1 cellular context compared by ENCODE assay signal in the genomic region with DNA sequence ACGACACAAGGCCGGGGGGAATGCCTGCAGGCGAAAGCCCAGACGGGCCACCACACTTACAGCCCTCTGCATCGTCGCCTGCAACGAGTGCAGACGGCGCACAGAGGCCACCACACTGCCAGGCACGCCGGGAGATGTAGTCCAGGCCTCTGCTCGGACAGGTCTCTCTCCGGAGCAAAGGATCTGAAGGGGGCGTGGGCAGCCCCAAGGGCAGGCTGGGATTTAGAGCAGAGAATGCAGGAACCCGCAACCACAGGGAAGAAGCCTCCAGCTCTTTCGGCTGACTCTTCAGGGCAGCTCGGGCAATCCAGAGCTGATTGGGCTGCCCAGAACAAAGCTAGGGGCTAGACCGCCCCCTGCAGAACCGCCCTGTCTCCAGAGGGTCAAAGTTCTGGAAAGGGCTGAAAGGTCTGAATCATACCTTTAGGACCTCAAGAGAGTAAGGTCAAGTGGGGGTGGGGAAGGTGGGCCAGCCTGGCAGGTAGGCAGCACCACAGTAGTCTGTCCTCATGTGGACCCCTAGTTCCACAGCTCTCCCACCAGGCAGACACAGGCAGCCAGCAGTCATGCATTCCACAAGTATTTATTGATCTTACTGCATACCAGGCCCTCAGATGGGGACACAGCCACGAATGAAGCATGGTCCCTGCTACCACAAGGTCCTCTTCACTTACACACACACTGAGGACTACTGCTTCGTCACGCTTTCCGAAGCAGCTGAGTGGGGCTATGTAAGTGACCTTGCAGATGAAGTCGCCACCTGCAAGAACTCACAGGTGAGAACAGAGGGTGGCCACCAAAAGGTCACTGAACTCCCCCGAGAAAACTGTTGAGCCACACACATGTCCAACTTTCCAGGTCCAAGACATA.
TF ChIP-seq lines count a peak whose summit lies in the region.

AMT (minus strand) TSS at position 95 of the 870 bp plus-strand sequence; CDS start at position 72, 23 bp downstream.

TF ChIP-seq in HepG2, 621 proteins besides CTCF, POLR2A, EP300 and RAD21 (continued from another document and continues in another):
- TF ChIP-seq, protein P1, sequence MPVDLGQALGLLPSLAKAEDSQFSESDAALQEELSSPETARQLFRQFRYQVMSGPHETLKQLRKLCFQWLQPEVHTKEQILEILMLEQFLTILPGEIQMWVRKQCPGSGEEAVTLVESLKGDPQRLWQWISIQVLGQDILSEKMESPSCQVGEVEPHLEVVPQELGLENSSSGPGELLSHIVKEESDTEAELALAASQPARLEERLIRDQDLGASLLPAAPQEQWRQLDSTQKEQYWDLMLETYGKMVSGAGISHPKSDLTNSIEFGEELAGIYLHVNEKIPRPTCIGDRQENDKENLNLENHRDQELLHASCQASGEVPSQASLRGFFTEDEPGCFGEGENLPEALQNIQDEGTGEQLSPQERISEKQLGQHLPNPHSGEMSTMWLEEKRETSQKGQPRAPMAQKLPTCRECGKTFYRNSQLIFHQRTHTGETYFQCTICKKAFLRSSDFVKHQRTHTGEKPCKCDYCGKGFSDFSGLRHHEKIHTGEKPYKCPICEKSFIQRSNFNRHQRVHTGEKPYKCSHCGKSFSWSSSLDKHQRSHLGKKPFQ (CRISPR knock-in tag; IDR thresholded peaks at IDR 0.05; ENCODE audit: insufficient replicate concordance) = no peak
- TF ChIP-seq ZNF343 (CRISPR knock-in tag; IDR thresholded peaks at IDR 0.05) (no peak; the same call in 1 of the 2 replicates), SPEN (CRISPR knock-in tag; IDR thresholded peaks at IDR 0.05; ENCODE audit: low read depth) (no peak), RARA (CRISPR knock-in tag; IDR thresholded peaks at IDR 0.05) (peak; percentile 71), ZNF251 (CRISPR knock-in tag; IDR thresholded peaks at IDR 0.05) (no peak), ZKSCAN5 (CRISPR knock-in tag; IDR thresholded peaks at IDR 0.05) (no peak), ZNF7 (CRISPR knock-in tag; IDR thresholded peaks at IDR 0.05) (no peak), AGO1 (IDR thresholded peaks at IDR 0.05; ENCODE audit: low read depth, low read length, poor library complexity, severe bottlenecking) (peak; percentile 79), EZH2 (conservative IDR thresholded peaks at IDR 0.05; ENCODE audit: low read depth, low read length) (no peak), NBN (conservative IDR thresholded peaks at IDR 0.05) (no peak), RFX3 (CRISPR knock-in tag; IDR thresholded peaks at IDR 0.05) (no peak), BCLAF1 (IDR thresholded peaks at IDR 0.05) (no peak), ZBTB10 (CRISPR knock-in tag; IDR thresholded peaks at IDR 0.05; ENCODE audit: borderline replicate concordance) (no peak), ZSCAN29 (CRISPR knock-in tag; conservative IDR thresholded peaks at IDR 0.05) (0 out of 2 replicates have a peak, but pooled peaks have one; percentile 32), ZNF138 (CRISPR knock-in tag; IDR thresholded peaks at IDR 0.05; ENCODE audit: low read depth) (no peak), ZNF598 (CRISPR knock-in tag; IDR thresholded peaks at IDR 0.05; ENCODE audit: borderline replicate concordance) (no peak), ZNF607 (CRISPR knock-in tag; IDR thresholded peaks at IDR 0.05; ENCODE audit: borderline replicate concordance) (no peak), TFAP4 (IDR thresholded peaks at IDR 0.05; ENCODE audit: borderline replicate concordance, low read depth) (no peak), MLLT10 (CRISPR knock-in tag; IDR thresholded peaks at IDR 0.05) (no peak), PAX8 (CRISPR knock-in tag; IDR thresholded peaks at IDR 0.05; ENCODE audit: borderline replicate concordance) (no peak; the same call in 1 of the 2 replicates), ZNF451 (CRISPR knock-in tag; IDR thresholded peaks at IDR 0.05) (no peak), SMYD3 (CRISPR knock-in tag; IDR thresholded peaks at IDR 0.05) (no peak), SSRP1 (CRISPR knock-in tag; IDR thresholded peaks at IDR 0.05) (peak; percentile 62; the same call in 1 of the 2 replicates), ZNF460 (CRISPR knock-in tag; IDR thresholded peaks at IDR 0.05; ENCODE audit: borderline replicate concordance) (no peak), ZNF670 (CRISPR knock-in tag; IDR thresholded peaks at IDR 0.05; ENCODE audit: borderline replicate concordance) (no peak), TOE1 (CRISPR knock-in tag; IDR thresholded peaks at IDR 0.05) (no peak), ZNF432 (CRISPR knock-in tag; IDR thresholded peaks at IDR 0.05; ENCODE audit: borderline replicate concordance) (no peak), HINFP (CRISPR knock-in tag; IDR thresholded peaks at IDR 0.05; ENCODE audit: low read depth) (no peak; the same call in 1 of the 2 replicates), REPIN1 (CRISPR knock-in tag; IDR thresholded peaks at IDR 0.05; ENCODE audit: borderline replicate concordance, low read depth) (no peak), ZNF10 (CRISPR knock-in tag; IDR thresholded peaks at IDR 0.05; ENCODE audit: borderline replicate concordance, low read depth) (no peak), ZUFSP (CRISPR knock-in tag; IDR thresholded peaks at IDR 0.05; ENCODE audit: borderline replicate concordance) (no peak), SMAD9 (CRISPR knock-in tag; IDR thresholded peaks at IDR 0.05) (no peak), ZNF660 (CRISPR knock-in tag; IDR thresholded peaks at IDR 0.05; ENCODE audit: borderline replicate concordance, low read depth) (no peak), HNRNPH1 (optimal IDR thresholded peaks at IDR 0.05; ENCODE audit: low read depth, low read length) (no peak), ZNF354B (CRISPR knock-in tag; IDR thresholded peaks at IDR 0.05) (0 out of 2 replicates have a peak, but pooled peaks have one; percentile 6), DR1 (CRISPR knock-in tag; IDR thresholded peaks at IDR 0.05) (peak; percentile 69; the same call in 1 of the 2 replicates), ZSCAN30 (CRISPR knock-in tag; IDR thresholded peaks at IDR 0.05) (no peak), TEAD3 (CRISPR knock-in tag; optimal IDR thresholded peaks at IDR 0.05; ENCODE audit: borderline replicate concordance) (peak; percentile 99), KAT7 (CRISPR knock-in tag; IDR thresholded peaks at IDR 0.05; ENCODE audit: borderline replicate concordance) (no peak), ZBTB4 (CRISPR knock-in tag; IDR thresholded peaks at IDR 0.05; ENCODE audit: borderline replicate concordance) (0 out of 2 replicates have a peak, but pooled peaks have one; percentile 62), SIN3A (IDR thresholded peaks at IDR 0.05; ENCODE audit: borderline replicate concordance, low read depth, low read length) (no peak; the same call in 1 of the 2 replicates), RCOR2 (CRISPR knock-in tag; IDR thresholded peaks at IDR 0.05) (no peak), PAF1 (CRISPR knock-in tag; IDR thresholded peaks at IDR 0.05) (no peak), ZFP36L2 (CRISPR knock-in tag; IDR thresholded peaks at IDR 0.05) (no peak), NCOA2 (CRISPR knock-in tag; IDR thresholded peaks at IDR 0.05) (no peak), AGO2 (optimal IDR thresholded peaks at IDR 0.05; ENCODE audit: low read depth, low read length) (peak; percentile 88), ZNF788 (CRISPR knock-in tag; IDR thresholded peaks at IDR 0.05; ENCODE audit: borderline replicate concordance) (peak; percentile 35; the same call in 1 of the 2 replicates)
- TF ChIP-seq, protein P2, sequence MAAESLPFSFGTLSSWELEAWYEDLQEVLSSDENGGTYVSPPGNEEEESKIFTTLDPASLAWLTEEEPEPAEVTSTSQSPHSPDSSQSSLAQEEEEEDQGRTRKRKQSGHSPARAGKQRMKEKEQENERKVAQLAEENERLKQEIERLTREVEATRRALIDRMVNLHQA (CRISPR knock-in tag; IDR thresholded peaks at IDR 0.05) = no peak
- TF ChIP-seq, protein P3, sequence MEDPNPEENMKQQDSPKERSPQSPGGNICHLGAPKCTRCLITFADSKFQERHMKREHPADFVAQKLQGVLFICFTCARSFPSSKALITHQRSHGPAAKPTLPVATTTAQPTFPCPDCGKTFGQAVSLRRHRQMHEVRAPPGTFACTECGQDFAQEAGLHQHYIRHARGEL (CRISPR knock-in tag; IDR thresholded peaks at IDR 0.05) = no peak
